In genomic region chr20:4814696-4815252, GRCh38 we compare ENCODE assay signal across 8 cellular contexts. TPM values are rescaled to one million over a fixed set of nuclear protein-coding genes. Genes with fewer than 3 reads are reported as not detected.
A peak's percentile ranks its signal among the peaks of the same experiment; 100 is the strongest.
DNase-seq lines count a peak whose midpoint lies in the region; ATAC-seq and TF ChIP-seq lines count a peak whose summit lies in the region.

No MANE protein-coding gene starts in this region.

- TF ChIP-seq CTCF in OCI-LY7 (conservative IDR thresholded peaks at IDR 0.05; ENCODE audit: low read length): no peak

- peak overlapping the region in 3 of 5 donors; percentile 19 to 62 (median 59) for H3K9ac ChIP-seq in subcutaneous abdominal adipose tissue (ENCODE audit: low read length in 5 of 5)

- peaks cover 22 to 51% of the 10 kb centered on the region in 2 donors for H3K36me3 Mint-ChIP-seq in activated naive CD4-positive, alpha-beta T cell treated with anti-CD3 and anti-CD28 coated beads, Interleukin-2, amount 50 U/mL, for 72 hours

- H3K9me2 ChIP-seq in OCI-LY7 (ENCODE audit: insufficient read depth, low read length): no peaks in the 10 kb centered on the region

- CTCF ChIA-PET in OCI-LY7 (lab: Charles Lee; ENCODE audit: unreplicated experiment): no interaction called here

- H3K27ac Mint-ChIP-seq in activated naive CD4-positive, alpha-beta T cell treated with anti-CD3 and anti-CD28 coated beads, Interleukin-2, amount 50 U/mL, for 72 hours: peak overlapping the region; percentile 95 to 98

- H3K9me3 Mint-ChIP-seq in activated naive CD4-positive, alpha-beta T cell treated with anti-CD3 and anti-CD28 coated beads, Interleukin-2, amount 50 U/mL, for 72 hours: no peaks in the 10 kb centered on the region

- H3K9me3 ChIP-seq in OCI-LY7 (ENCODE audit: low read length) (no peaks in the 10 kb centered on the region), subcutaneous abdominal adipose tissue (ENCODE audit: control insufficient read depth in 5 of 5, low read length in 5 of 5) (no peaks in the 10 kb centered on the region)

- peak overlapping the region; percentile 23; the same call in 1 of the 2 replicates for H2AFZ ChIP-seq in OCI-LY7 (ENCODE audit: low read length)

- H3K27ac ChIP-seq in OCI-LY7 (ENCODE audit: low read depth, low read length, poor library complexity, severe bottlenecking) (peak overlapping the region; percentile 95), subcutaneous abdominal adipose tissue (ENCODE audit: low read depth, low read length) (peak overlapping the region; percentile 76)

- ATAC-seq in HG02642 (IDR thresholded peaks at IDR 0.05; ENCODE audit: poor library complexity, unreplicated experiment): peak; percentile 57
- peak; percentile 61 to 67 for ATAC-seq in activated naive CD4-positive, alpha-beta T cell treated with anti-CD3 and anti-CD28 coated beads, Interleukin-2, amount 50 U/mL, for 72 hours

- peak; percentile 87 for DNase-seq in OCI-LY7 (ENCODE audit: low spot score)
- DNase-seq in activated naive CD4-positive, alpha-beta T cell treated with anti-CD3 and anti-CD28 coated beads, Interleukin-2, amount 50 U/mL, for 72 hours (ENCODE audit: low spot score in 2 of 2): peak; percentile 49 to 78
- peak; percentile 44 for DNase-seq in mucosa of gallbladder (ENCODE audit: low spot score)
- DNase-seq in occipital lobe (lab: John Stamatoyannopoulos, UW): no peak
- DNase-seq in SK-N-DZ (ENCODE audit: low spot score): no peak

- BruUV-seq in OCI-LY7 (replicated peaks; lab: Mats Ljungman, UMichigan): TSS peak; percentile 90

- H4K20me1 ChIP-seq in OCI-LY7 (ENCODE audit: insufficient read depth, low read length): no peaks in the 10 kb centered on the region; the same call in 1 of the 2 replicates

- H3K4me1 ChIP-seq in OCI-LY7 (ENCODE audit: insufficient read depth, low read length, poor library complexity, severe bottlenecking) (peaks cover 63% of the 10 kb centered on the region), subcutaneous abdominal adipose tissue (ENCODE audit: control insufficient read depth in 5 of 5, insufficient read depth in 5 of 5, low read length in 5 of 5) (peaks cover 4 to 63% (median 46%) of the 10 kb centered on the region in 5 donors)

- H3K79me2 ChIP-seq in OCI-LY7 (ENCODE audit: insufficient read depth, low read depth, low read length): peaks cover 36% of the 10 kb centered on the region; the same call in 1 of the 2 replicates

- peak overlapping the region; percentile 97 for H3K4me2 ChIP-seq in OCI-LY7 (ENCODE audit: low read length)

- no peaks in the 10 kb centered on the region for H3K27me3 ChIP-seq in subcutaneous abdominal adipose tissue (ENCODE audit: control insufficient read depth in 5 of 5, insufficient read depth in 4 of 5, low read length in 5 of 5)

- peak overlapping the region; percentile 75 for H3K4me3 ChIP-seq in OCI-LY7 (ENCODE audit: low read depth, low read length, poor library complexity, severe bottlenecking)
- H3K4me3 ChIP-seq in subcutaneous abdominal adipose tissue (ENCODE audit: low read depth in 1 of 5, low read length in 5 of 5): peak overlapping the region in 4 of 5 donors; percentile 26 to 52 (median 47)

- peak; percentile 52 for TF ChIP-seq POLR2A in GM15510 (IDR thresholded peaks at IDR 0.05; ENCODE audit: borderline replicate concordance, extremely low read depth, insufficient read length)

- H3K36me3 ChIP-seq in OCI-LY7 (ENCODE audit: insufficient read depth, low read length) (peaks cover 48% of the 10 kb centered on the region), subcutaneous abdominal adipose tissue (ENCODE audit: control insufficient read depth in 5 of 5, insufficient read depth in 5 of 5, low read length in 5 of 5) (peaks cover 0 to under 1% (median 0%) of the 10 kb centered on the region in 5 donors)

- POLR2A ChIA-PET in OCI-LY7 (lab: Charles Lee): interaction anchor here (0.6 to 1.8 kb wide), 7 partner anchors 13 to 982 kb away, joined by 3 to 7 read pairs (median 4); no protein-coding TSS in a partner anchor

- intact Hi-C loops in OCI-LY7 (cut with micrococcal nuclease; ENCODE audit: unreplicated experiment): loop anchor here (5.0 kb wide), 3 partner anchors 143 to 303 kb away; partner anchors contain the start of gene PCNA

RNA-seq across cellular contexts. Expression of gene RASSF2, which starts 8.6 kb away (rescaled TPM):
- 30.0 and 30.5 TPM in 2 replicates for total RNA-seq in OCI-LY7 (2014; rRNA removed; shearing (Covaris generic))
- total RNA-seq in OCI-LY7 (2022): 36.5 and 37.9 TPM in 2 replicates
- total RNA-seq in activated naive CD4-positive, alpha-beta T cell treated with anti-CD3 and anti-CD28 coated beads, Interleukin-2, amount 50 U/mL, for 72 hours: 10 to 100 TPM; 40.4 to 50.6 TPM
- total RNA-seq in mucosa of gallbladder: 20.7 TPM
- 299 TPM for total RNA-seq in occipital lobe
- 6.0 and 8.8 TPM in 2 replicates for polyA plus RNA-seq in SK-N-DZ (2014; cell fraction: cytosol; rRNA removed)
- 7.5 and 7.9 TPM in 2 replicates for polyA plus RNA-seq in SK-N-DZ (2014; cell fraction: nucleus; rRNA removed)

Comparison
In these comparisons a context has a peak if more than half of its experiments do, and no peak if none do; other contexts are left out.
1. DNase-seq: peak in OCI-LY7 (single experiment), activated naive CD4-positive, alpha-beta T cell treated with anti-CD3 and anti-CD28 coated beads, Interleukin-2, amount 50 U/mL, for 72 hours (2 of 2) and mucosa of gallbladder (single experiment); none in occipital lobe (single experiment) and SK-N-DZ (single experiment).